ENCODE assay signal across 37 cellular contexts in genomic region chr3:45905755-45906154, GRCh38. TPM values are rescaled to one million over a fixed set of nuclear protein-coding genes. Genes with fewer than 3 reads are reported as not detected.
"Had no signal": no experiment of that assay in that cellular context is flagged by ENCODE, and none has a peak within 500 bp of the region (broad histone marks: within the 10 kb centered on the region; RNA-seq: fewer than 3 reads in every experiment).

No MANE protein-coding gene starts in this region.

- H3K9me3 ChIP-seq: ascending aorta had no signal

- H3K4me3 Mint-ChIP-seq: activated CD4-positive, alpha-beta memory T cell treated with anti-CD3 and anti-CD28 coated beads, Interleukin-2, amount 10 ng/mL, durations not matched to agents 7 days and 5 days; activated CD4-positive, alpha-beta T cell treated with anti-CD3 and anti-CD28 coated beads, Interleukin-2, amount 10 ng/mL, durations not matched to agents 7 days and 5 days; activated CD8-positive, alpha-beta memory T cell treated with anti-CD3 and anti-CD28 coated beads, Interleukin-2, amount 10 ng/mL, durations not matched to agents 7 days and 5 days; activated CD8-positive, alpha-beta T cell treated with anti-CD3 and anti-CD28 coated beads, Interleukin-2, amount 10 ng/mL, durations not matched to agents 7 days and 5 days; activated naive CD4-positive, alpha-beta T cell treated with anti-CD3 and anti-CD28 coated beads, Interleukin-2, amount 10 ng/mL, durations not matched to agents 7 days and 5 days; activated naive CD4-positive, alpha-beta T cell treated with anti-CD3 and anti-CD28 coated beads, Interleukin-2, amount 50 U/mL, for 24 hours; activated naive CD8-positive, alpha-beta T cell; activated naive CD8-positive, alpha-beta T cell treated with anti-CD3 and anti-CD28 coated beads, Interleukin-2, amount 10 ng/mL, durations not matched to agents 7 days and 5 days; activated naive CD8-positive, alpha-beta T cell treated with anti-CD3 and anti-CD28 coated beads, Interleukin-2, amount 50 U/mL, for 24 hours; activated T-cell treated with anti-CD3 and anti-CD28 coated beads, Interleukin-2, amount 50 U/mL, for 4 hours; brain; central memory CD8-positive, alpha-beta T cell; T-helper 1 cell treated with Interleukin-12 subunit alpha and Interleukin-12 subunit beta and Interleukin-4 antibody, amounts not matched to agents 30 μg/mL and 1 μg/mL, for 36 hours; T-helper 2 cell treated with Interferon-gamma antibody and Interleukin-4, amounts not matched to agents 5 μg/mL and 100 μg/mL, for 36 hours had no signal

- H3K27ac Mint-ChIP-seq: activated CD4-positive, alpha-beta memory T cell treated with anti-CD3 and anti-CD28 coated beads, Interleukin-2, amount 10 ng/mL, durations not matched to agents 7 days and 5 days; activated CD4-positive, alpha-beta T cell treated with anti-CD3 and anti-CD28 coated beads, Interleukin-2, amount 10 ng/mL, durations not matched to agents 7 days and 5 days; activated CD8-positive, alpha-beta memory T cell treated with anti-CD3 and anti-CD28 coated beads, Interleukin-2, amount 10 ng/mL, durations not matched to agents 7 days and 5 days; activated CD8-positive, alpha-beta T cell treated with anti-CD3 and anti-CD28 coated beads, Interleukin-2, amount 10 ng/mL, durations not matched to agents 7 days and 5 days; activated naive CD4-positive, alpha-beta T cell treated with anti-CD3 and anti-CD28 coated beads, Interleukin-2, amount 10 ng/mL, durations not matched to agents 7 days and 5 days; activated naive CD4-positive, alpha-beta T cell treated with anti-CD3 and anti-CD28 coated beads, Interleukin-2, amount 50 U/mL, for 24 hours; activated naive CD8-positive, alpha-beta T cell; activated naive CD8-positive, alpha-beta T cell treated with anti-CD3 and anti-CD28 coated beads, Interleukin-2, amount 10 ng/mL, durations not matched to agents 7 days and 5 days; activated naive CD8-positive, alpha-beta T cell treated with anti-CD3 and anti-CD28 coated beads, Interleukin-2, amount 50 U/mL, for 24 hours; activated T-helper 2 cell treated with anti-CD3 and anti-CD28 coated beads, Interferon-gamma antibody, Interleukin-2, Interleukin-4, amounts not matched to agents 10 μg/mL and 5 μg/mL and 100 μg/mL, durations not matched to agents 14 hours and 24 hours and 36 hours; brain; T-helper 1 cell treated with Interleukin-12 subunit alpha and Interleukin-12 subunit beta and Interleukin-4 antibody, amounts not matched to agents 30 μg/mL and 1 μg/mL, for 36 hours; T-helper 2 cell treated with Interferon-gamma antibody and Interleukin-4, amounts not matched to agents 5 μg/mL and 100 μg/mL, for 36 hours had no signal

- H3K36me3 Mint-ChIP-seq: brain had no signal

- H3K27me3 Mint-ChIP-seq: activated B cell treated with CpG ODN at 0.5 μM for 24 hours; activated naive CD4-positive, alpha-beta T cell treated with anti-CD3 and anti-CD28 coated beads, Interleukin-2, amount 50 U/mL, for 24 hours; brain; central memory CD8-positive, alpha-beta T cell had no signal

- ATAC-seq: activated CD8-positive, alpha-beta memory T cell treated with anti-CD3 and anti-CD28 coated beads, Interleukin-2, amount 10 ng/mL, durations not matched to agents 7 days and 5 days; activated CD8-positive, alpha-beta T cell treated with anti-CD3 and anti-CD28 coated beads, Interleukin-2, amount 10 ng/mL, durations not matched to agents 7 days and 5 days had no signal

- H3K27me3 ChIP-seq: ascending aorta, cardiac muscle cell had no signal

- DNase-seq: activated B cell treated with CpG ODN at 0.5 μM for 24 hours; activated CD4-positive, alpha-beta memory T cell treated with anti-CD3 and anti-CD28 coated beads, Interleukin-2, amount 10 ng/mL, durations not matched to agents 7 days and 5 days; activated CD4-positive, alpha-beta T cell treated with anti-CD3 and anti-CD28 coated beads for 48 hours; activated CD4-positive, alpha-beta T cell treated with anti-CD3 and anti-CD28 coated beads, Interleukin-2, amount 10 ng/mL, durations not matched to agents 7 days and 5 days; activated CD4-positive, alpha-beta T cell treated with anti-CD3 and anti-CD28 coated beads, Interleukin-2, amount 50 U/mL, for 48 hours; activated CD4-positive, CD25-positive, alpha-beta regulatory T cell treated with anti-CD3 and anti-CD28 coated beads, Interleukin-2, amount 50 U/mL, for 72 hours; activated CD8-positive, alpha-beta memory T cell treated with anti-CD3 and anti-CD28 coated beads for 24 hours; activated CD8-positive, alpha-beta memory T cell treated with anti-CD3 and anti-CD28 coated beads, Interleukin-2, amount 10 ng/mL, durations not matched to agents 7 days and 5 days; activated CD8-positive, alpha-beta memory T cell treated with anti-CD3 and anti-CD28 coated beads, Interleukin-2, amount 50 U/mL, for 48 hours; activated CD8-positive, alpha-beta T cell treated with anti-CD3 and anti-CD28 coated beads, Interleukin-2, amount 10 ng/mL, durations not matched to agents 7 days and 5 days; activated effector memory CD4-positive, alpha-beta T cell treated with Interleukin-2 at 50 U/mL for 16 hours; activated gamma-delta T cell; activated naive CD4-positive, alpha-beta T cell treated with anti-CD3 and anti-CD28 coated beads, Interleukin-2, amount 10 ng/mL, durations not matched to agents 7 days and 5 days; activated naive CD4-positive, alpha-beta T cell treated with Interleukin-2 at 50 U/mL for 16 hours; activated naive CD8-positive, alpha-beta T cell treated with anti-CD3 and anti-CD28 coated beads, Interleukin-2, amount 10 ng/mL, durations not matched to agents 7 days and 5 days; activated naive CD8-positive, alpha-beta T cell treated with anti-CD3 and anti-CD28 coated beads, Interleukin-2, amount 50 U/mL, for 24 hours; activated T-cell treated with anti-CD3 and anti-CD28 coated beads, Interleukin-2, amount 50 U/mL, for 4 hours; amygdala; anterior cingulate cortex; caudate nucleus; cerebellar nuclear complex; T-helper 1 cell; T-helper 2 cell; T-helper 9 cell had no signal

- H3K4me3 ChIP-seq: ascending aorta, cardiac muscle cell had no signal

- H3K36me3 ChIP-seq: ascending aorta, cardiac muscle cell had no signal

- FAIRE-seq: TTC549 had no signal

- H3K9me3 Mint-ChIP-seq: activated B cell treated with CpG ODN at 0.5 μM for 24 hours; activated naive CD4-positive, alpha-beta T cell treated with anti-CD3 and anti-CD28 coated beads, Interleukin-2, amount 50 U/mL, for 24 hours; activated T-cell treated with anti-CD3 and anti-CD28 coated beads, Interleukin-2, amount 50 U/mL, for 4 hours; brain; central memory CD8-positive, alpha-beta T cell had no signal

- H3K4me1 ChIP-seq: ascending aorta had no signal

- H3K27ac ChIP-seq: ascending aorta, cardiac muscle cell, VCaP had no signal

RNA-seq across cellular contexts. Expression of gene CCR9, which starts 19.4 kb away (rescaled TPM):
- total RNA-seq: activated T-cell treated with anti-CD3 and anti-CD28 coated beads, Interleukin-2, amount 50 U/mL, for 4 hours; activated T-helper 2 cell treated with anti-CD3 and anti-CD28 coated beads, Interferon-gamma antibody, Interleukin-2, Interleukin-4, amounts not matched to agents 10 μg/mL and 5 μg/mL and 100 μg/mL, durations not matched to agents 14 hours and 24 hours and 36 hours; ascending aorta; bronchial epithelial cell; chondrocyte had no signal

RNA-seq across cellular contexts. Expression of gene CXCR6, which starts 37.5 kb away (rescaled TPM):
- total RNA-seq: activated B cell treated with CpG ODN at 0.5 μM for 24 hours, bronchial epithelial cell, cardiac muscle cell, chondrocyte had no signal
